Comparison of ENCODE assay signal across 7 cellular contexts in genomic region chr2:237694423-237695194, GRCh38.
A peak's percentile ranks its signal among the peaks of the same experiment; 100 is the strongest.
DNase-seq lines count a peak whose midpoint lies in the region; ATAC-seq and TF ChIP-seq lines count a peak whose summit lies in the region.

No MANE protein-coding gene starts in this region.

- no peaks in the 10 kb centered on the region for H3K27me3 ChIP-seq in SU-DHL-6 (ENCODE audit: low read length)

- 0 out of 2 replicates have a peak, but pooled peaks cover 5% of the 10 kb centered on the region for H4K20me1 ChIP-seq in SU-DHL-6 (ENCODE audit: low read depth, low read length)

- H3K36me3 ChIP-seq in SU-DHL-6 (ENCODE audit: low read length) = no peaks in the 10 kb centered on the region

- ATAC-seq in GM21381 (IDR thresholded peaks at IDR 0.05; ENCODE audit: unreplicated experiment) (peak; percentile 1), HG03108 (IDR thresholded peaks at IDR 0.05; ENCODE audit: unreplicated experiment) (no peak)
- ATAC-seq in stimulated activated naive CD8-positive, alpha-beta T cell treated with anti-CD3 and anti-CD28 coated beads, Interleukin-15, Interleukin-2, amounts not matched to agents 100 U/mL and 50 U/mL, for 24 hours = no peak

- no peak overlapping the region for H2AFZ ChIP-seq in SU-DHL-6 (ENCODE audit: low read depth, low read length, severe bottlenecking)

- H3K4me3 ChIP-seq in SU-DHL-6 (ENCODE audit: insufficient read depth, low read length, poor library complexity, severe bottlenecking) = peak overlapping the region; percentile 82
- H3K4me3 ChIP-seq in fibroblast of villous mesenchyme (ENCODE audit: low read depth, low read length) = peak overlapping the region; percentile 88

- peak overlapping the region; percentile 81 for H3K9ac ChIP-seq in SU-DHL-6 (ENCODE audit: low read length)

- TF ChIP-seq CTCF in SU-DHL-6 (IDR thresholded peaks at IDR 0.05; ENCODE audit: insufficient read depth, low read length, poor library complexity, severe bottlenecking) (peak; percentile 13), fibroblast of villous mesenchyme (IDR thresholded peaks at IDR 0.05; ENCODE audit: insufficient read depth, low read depth, low read length) (no peak)

- H3K27ac ChIP-seq in SU-DHL-6 (ENCODE audit: low read depth, low read length) = no peak overlapping the region

- no peak for DNase-seq in fibroblast of villous mesenchyme (ENCODE audit: low read depth)
- peak; percentile 47 for DNase-seq in stimulated activated naive CD8-positive, alpha-beta T cell treated with anti-CD3 and anti-CD28 coated beads, Interleukin-15, Interleukin-2, amounts not matched to agents 100 U/mL and 50 U/mL, for 24 hours
- no peak for DNase-seq in inferior parietal cortex (ENCODE audit: extremely low spot score)
- DNase-seq in NCI-H1417 (lab: John Stamatoyannopoulos, UW) = no peak

- H3K4me2 ChIP-seq in SU-DHL-6 (ENCODE audit: low read depth, low read length, poor library complexity, severe bottlenecking) = peak overlapping the region; percentile 94

- H3K9me2 ChIP-seq in SU-DHL-6 (replicated peaks; ENCODE audit: insufficient read depth, low read length) = no peaks in the 10 kb centered on the region

- H3K79me2 ChIP-seq in SU-DHL-6 (ENCODE audit: insufficient read depth, low read length) = peaks cover 48% of the 10 kb centered on the region

- no peaks in the 10 kb centered on the region for H3K9me3 ChIP-seq in SU-DHL-6 (ENCODE audit: insufficient read depth, low read length)

- peaks cover 9% of the 10 kb centered on the region; the same call in 1 of the 2 replicates for H3F3A ChIP-seq in SU-DHL-6 (ENCODE audit: insufficient read depth)
